9 cellular contexts compared by ENCODE assay signal in the genomic region with DNA sequence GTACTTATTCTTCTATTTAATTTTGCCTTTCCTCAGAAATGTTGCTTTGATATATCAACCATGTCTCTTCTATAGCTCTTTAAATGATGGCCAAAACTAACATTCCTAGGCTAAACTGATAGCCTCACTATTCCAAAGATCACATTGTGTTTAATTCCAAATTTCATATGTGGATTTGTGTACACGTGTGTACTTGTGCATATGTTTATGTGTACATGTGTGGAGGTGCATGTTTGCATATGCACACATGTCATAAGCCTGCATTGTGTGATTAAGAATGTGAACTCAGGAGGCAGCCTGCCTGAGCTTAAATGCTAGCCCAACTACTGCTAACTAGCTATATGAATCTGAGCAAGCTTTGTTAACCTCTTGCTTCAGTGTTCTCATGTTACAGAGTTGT.
"Had no signal": no experiment of that assay in that cellular context is flagged by ENCODE, and none has a peak within 500 bp of the region (broad histone marks: within the 10 kb centered on the region; RNA-seq: fewer than 3 reads in every experiment).

No MANE protein-coding gene starts in this region.

- FAIRE-seq: K562 had no signal

- H3K9me3 Mint-ChIP-seq: HFFc6 had no signal

- H3K27ac Mint-ChIP-seq: HFFc6 had no signal

- ATAC-seq: HCT116, K562 had no signal

- DNase-seq: GM23248, GOT3, HFFc6, IMR-90, KG1 had no signal

- H3K36me3 ChIP-seq: HAP-1 had no signal

- H3K9ac ChIP-seq: GM23248 had no signal

- H3K4me3 ChIP-seq: GM23248, HAP-1, K562 had no signal

- H3K27ac ChIP-seq: GM23248, HL-60 had no signal

- H3K9me3 ChIP-seq: HAP-1 had no signal

- H2AFZ ChIP-seq: GM23248 had no signal

- H3K4me1 ChIP-seq: HAP-1 had no signal

- H3K4me3 Mint-ChIP-seq: HFFc6 had no signal
